Comparison of ENCODE assay signal across 30 cellular contexts in genomic region chr1:108084866-108085477, GRCh38.
"Had no signal": no experiment of that assay in that cellular context is flagged by ENCODE, and none has a peak within 500 bp of the region (broad histone marks: within the 10 kb centered on the region; RNA-seq: fewer than 3 reads in every experiment).

No MANE protein-coding gene starts in this region.

- DNase-seq: activated CD4-positive, alpha-beta memory T cell treated with anti-CD3 and anti-CD28 coated beads for 36 hours; activated CD4-positive, alpha-beta T cell treated with anti-CD3 and anti-CD28 coated beads for 36 hours; activated CD4-positive, alpha-beta T cell treated with anti-CD3 and anti-CD28 coated beads, Interleukin-2, amount 10 ng/mL, durations not matched to agents 24 days and 14 days; activated CD4-positive, CD25-positive, alpha-beta regulatory T cell; activated CD4-positive, CD25-positive, alpha-beta regulatory T cell treated with anti-CD3 and anti-CD28 coated beads, Interleukin-2, amount 50 U/mL, for 72 hours; activated CD8-positive, alpha-beta memory T cell treated with anti-CD3 and anti-CD28 coated beads, Interleukin-2, amount 10 ng/mL, durations not matched to agents 7 days and 5 days; activated CD8-positive, alpha-beta memory T cell treated with anti-CD3 and anti-CD28 coated beads, Interleukin-2, amount 50 U/mL, for 4 hours; activated CD8-positive, alpha-beta T cell treated with anti-CD3 and anti-CD28 coated beads, Interleukin-2, amount 10 ng/mL, durations not matched to agents 7 days and 5 days; activated effector memory CD4-positive, alpha-beta T cell treated with Interleukin-2 at 50 U/mL for 16 hours; activated gamma-delta T cell treated with Interleukin-2 at 50 U/mL for 16 hours; activated naive CD4-positive, alpha-beta T cell treated with anti-CD3 and anti-CD28 coated beads, Interleukin-2, amount 50 U/mL, for 16 hours; activated naive CD4-positive, alpha-beta T cell treated with Interleukin-2 at 50 U/mL for 16 hours; activated T-cell treated with anti-CD3 and anti-CD28 coated beads, Interleukin-2, amount 50 U/mL, for 24 hours; amniotic stem cell; anterior cingulate cortex; brain microvascular endothelial cell; dorsolateral prefrontal cortex; effector memory CD4-positive, alpha-beta T cell; erythroblast; foreskin melanocyte; T-helper 1 cell; T-helper 17 cell had no signal

- H3K27ac Mint-ChIP-seq: activated CD4-positive, alpha-beta memory T cell treated with anti-CD3 and anti-CD28 coated beads for 36 hours; activated CD4-positive, alpha-beta T cell treated with anti-CD3 and anti-CD28 coated beads for 36 hours; activated CD4-positive, alpha-beta T cell treated with anti-CD3 and anti-CD28 coated beads, Interleukin-2, amount 10 ng/mL, durations not matched to agents 24 days and 14 days; activated CD8-positive, alpha-beta memory T cell treated with anti-CD3 and anti-CD28 coated beads, Interleukin-2, amount 10 ng/mL, durations not matched to agents 7 days and 5 days; activated CD8-positive, alpha-beta T cell treated with anti-CD3 and anti-CD28 coated beads, Interleukin-2, amount 10 ng/mL, durations not matched to agents 7 days and 5 days; activated naive CD8-positive, alpha-beta T cell; activated T-cell treated with anti-CD3 and anti-CD28 coated beads, Interleukin-2, amount 50 U/mL, for 24 hours; activated T-helper 17 cell treated with anti-CD3 and anti-CD28 coated beads, Interleukin-2, amount 50 U/mL, for 72 hours; dendritic cell treated with granulocyte-macrophage colony-stimulating factor and Interleukin-4, amounts not matched to agents 40 ng/mL and 50 ng/mL, for 4 days; T-helper 17 cell; T-helper 2 cell treated with Interferon-gamma antibody and Interleukin-4, amounts not matched to agents 5 μg/mL and 100 μg/mL, for 36 hours had no signal

- H3K9me3 Mint-ChIP-seq: activated CD4-positive, alpha-beta memory T cell treated with anti-CD3 and anti-CD28 coated beads for 36 hours; activated T-cell treated with anti-CD3 and anti-CD28 coated beads, Interleukin-2, amount 50 U/mL, for 24 hours; activated T-helper 17 cell treated with anti-CD3 and anti-CD28 coated beads, Interleukin-2, amount 50 U/mL, for 72 hours; central memory CD8-positive, alpha-beta T cell; dendritic cell treated with granulocyte-macrophage colony-stimulating factor and Interleukin-4, amounts not matched to agents 40 ng/mL and 50 ng/mL, for 4 days; T-helper 2 cell treated with Interferon-gamma antibody and Interleukin-4, amounts not matched to agents 5 μg/mL and 100 μg/mL, for 36 hours had no signal

- ATAC-seq: activated CD4-positive, alpha-beta T cell treated with anti-CD3 and anti-CD28 coated beads for 36 hours; activated CD8-positive, alpha-beta memory T cell treated with anti-CD3 and anti-CD28 coated beads, Interleukin-2, amount 10 ng/mL, durations not matched to agents 7 days and 5 days; activated CD8-positive, alpha-beta T cell treated with anti-CD3 and anti-CD28 coated beads, Interleukin-2, amount 10 ng/mL, durations not matched to agents 7 days and 5 days; activated T-helper 17 cell treated with anti-CD3 and anti-CD28 coated beads, Interleukin-2, amount 50 U/mL, for 72 hours; gastroesophageal sphincter; T-helper 17 cell had no signal

- H3K36me3 Mint-ChIP-seq: activated CD4-positive, alpha-beta memory T cell treated with anti-CD3 and anti-CD28 coated beads for 36 hours; activated CD8-positive, alpha-beta memory T cell treated with anti-CD3 and anti-CD28 coated beads, Interleukin-2, amount 10 ng/mL, durations not matched to agents 7 days and 5 days had no signal

- H3K4me3 Mint-ChIP-seq: activated CD4-positive, alpha-beta memory T cell treated with anti-CD3 and anti-CD28 coated beads for 36 hours; activated CD4-positive, alpha-beta T cell treated with anti-CD3 and anti-CD28 coated beads for 36 hours; activated CD4-positive, alpha-beta T cell treated with anti-CD3 and anti-CD28 coated beads, Interleukin-2, amount 10 ng/mL, durations not matched to agents 24 days and 14 days; activated CD8-positive, alpha-beta memory T cell treated with anti-CD3 and anti-CD28 coated beads, Interleukin-2, amount 10 ng/mL, durations not matched to agents 7 days and 5 days; activated CD8-positive, alpha-beta T cell treated with anti-CD3 and anti-CD28 coated beads, Interleukin-2, amount 10 ng/mL, durations not matched to agents 7 days and 5 days; activated naive CD8-positive, alpha-beta T cell; activated T-cell treated with anti-CD3 and anti-CD28 coated beads, Interleukin-2, amount 50 U/mL, for 24 hours; activated T-helper 17 cell treated with anti-CD3 and anti-CD28 coated beads, Interleukin-2, amount 50 U/mL, for 72 hours; central memory CD8-positive, alpha-beta T cell; dendritic cell treated with granulocyte-macrophage colony-stimulating factor and Interleukin-4, amounts not matched to agents 40 ng/mL and 50 ng/mL, for 4 days; T-helper 17 cell; T-helper 2 cell treated with Interferon-gamma antibody and Interleukin-4, amounts not matched to agents 5 μg/mL and 100 μg/mL, for 36 hours had no signal

- H3K4me1 ChIP-seq: esophagus muscularis mucosa, gastroesophageal sphincter had no signal

- H3K36me3 ChIP-seq: brain microvascular endothelial cell, esophagus muscularis mucosa, gastroesophageal sphincter had no signal

- H3K9me3 ChIP-seq: esophagus muscularis mucosa, gastroesophageal sphincter had no signal

- H3K27me3 ChIP-seq: brain microvascular endothelial cell, esophagus muscularis mucosa had no signal

- H3K27me3 Mint-ChIP-seq: activated CD4-positive, alpha-beta memory T cell treated with anti-CD3 and anti-CD28 coated beads for 36 hours; activated CD4-positive, alpha-beta T cell treated with anti-CD3 and anti-CD28 coated beads for 36 hours; activated CD4-positive, alpha-beta T cell treated with anti-CD3 and anti-CD28 coated beads, Interleukin-2, amount 10 ng/mL, durations not matched to agents 24 days and 14 days; activated naive CD8-positive, alpha-beta T cell; activated T-cell treated with anti-CD3 and anti-CD28 coated beads, Interleukin-2, amount 50 U/mL, for 24 hours; activated T-helper 17 cell treated with anti-CD3 and anti-CD28 coated beads, Interleukin-2, amount 50 U/mL, for 72 hours; central memory CD8-positive, alpha-beta T cell; dendritic cell treated with granulocyte-macrophage colony-stimulating factor and Interleukin-4, amounts not matched to agents 40 ng/mL and 50 ng/mL, for 4 days had no signal

- H3K4me3 ChIP-seq: coronary artery, dorsolateral prefrontal cortex, esophagus muscularis mucosa, gastroesophageal sphincter had no signal

- H3K27ac ChIP-seq: brain microvascular endothelial cell, coronary artery, dorsolateral prefrontal cortex, esophagus muscularis mucosa, gastroesophageal sphincter had no signal
